In the genomic region with DNA sequence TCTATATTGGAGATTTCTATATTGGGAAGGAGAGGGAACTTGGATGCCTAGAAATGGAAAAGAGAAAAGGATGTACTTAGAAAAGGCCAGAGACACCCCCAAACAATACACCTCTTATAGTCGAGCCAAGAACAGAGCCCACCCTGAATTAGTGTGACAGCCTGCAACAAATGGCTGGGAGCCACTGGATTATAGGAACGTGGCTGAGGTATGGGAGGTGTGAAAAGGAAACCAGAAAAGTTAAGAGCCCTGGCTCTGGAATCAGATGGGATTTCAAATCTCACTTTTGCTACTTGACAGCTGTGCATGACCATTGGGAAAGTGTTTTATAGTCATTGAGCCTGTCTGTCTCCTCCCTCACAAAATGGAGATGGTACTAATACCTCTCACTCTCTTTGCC, we compare ENCODE assay signal across 6 cellular contexts.
"Had no signal": no experiment of that assay in that cellular context is flagged by ENCODE, and none has a peak within 500 bp of the region (broad histone marks: within the 10 kb centered on the region; RNA-seq: fewer than 3 reads in every experiment).

No MANE protein-coding gene starts in this region.

- ATAC-seq: HepG2, K562 had no signal

- H3K27ac ChIP-seq: HL-60 had no signal

- H3K4me3 ChIP-seq: K562 had no signal

- DNase-seq: IMR-90, KBM-7 had no signal

- H3K36me3 Mint-ChIP-seq: IgD-negative memory B cell had no signal

- H3K4me1 Mint-ChIP-seq: IgD-negative memory B cell had no signal
